8 cellular contexts compared by ENCODE assay signal in the genomic region with DNA sequence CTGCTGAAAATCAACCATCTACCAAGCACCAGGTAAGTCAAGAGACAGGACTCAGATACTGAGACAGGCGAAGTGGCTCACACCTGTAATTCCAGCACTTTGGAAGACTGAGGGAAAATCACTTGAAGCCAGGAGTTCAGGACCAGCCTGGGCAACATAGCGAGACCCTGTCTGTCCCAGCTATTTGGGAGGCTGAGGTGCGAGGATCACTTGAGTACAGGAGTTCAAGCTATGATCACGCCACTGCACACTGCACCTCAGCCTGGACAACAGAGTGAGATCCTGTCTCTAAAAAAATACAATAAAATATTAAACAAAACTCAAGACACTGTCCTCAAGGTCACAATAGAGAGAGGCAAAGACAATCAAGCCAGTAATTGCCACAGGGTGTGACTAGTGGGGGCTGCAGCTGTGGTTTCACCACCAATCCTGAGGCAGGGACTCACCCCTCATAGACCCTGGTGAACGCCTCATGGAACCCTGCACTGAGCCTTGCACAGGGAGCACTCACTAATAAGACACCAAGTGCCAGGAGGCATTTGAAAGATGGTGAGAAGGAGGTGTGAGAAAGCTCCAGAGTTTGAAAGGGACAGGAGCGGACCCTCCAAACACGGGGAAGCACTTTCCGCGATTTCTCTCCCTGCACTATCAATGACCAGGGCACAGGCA. TPM values are rescaled to one million over a fixed set of nuclear protein-coding genes. Genes with fewer than 3 reads are reported as not detected.
DNase-seq lines count a peak whose midpoint lies in the region; ATAC-seq and TF ChIP-seq lines count a peak whose summit lies in the region.

No MANE protein-coding gene starts in this region.

- DNase-seq in H7 (no peak), RWPE1 (ENCODE audit: low spot score) (no peak), globus pallidus (ENCODE audit: low spot score) (no peak)
- DNase-seq in activated CD4-positive, alpha-beta T cell treated with anti-CD3 and anti-CD28 coated beads, Interleukin-2, amount 50 U/mL, for 1 hour: no peak
- DNase-seq in stimulated activated CD4-positive, alpha-beta T cell treated with anti-CD3 and anti-CD28 coated beads, Interleukin-1b, Interleukin-23, amount 100 ng/mL, for 48 hours: no peak

- H3K27me3 ChIP-seq in H7 (ENCODE audit: control insufficient read depth, insufficient read depth, low read length) (no peaks in the 10 kb centered on the region), esophagus (ENCODE audit: control insufficient read depth in 1 of 2, insufficient read depth in 2 of 2, low read length in 2 of 2) (no peaks in the 10 kb centered on the region), rectal smooth muscle tissue (ENCODE audit: control insufficient read depth, insufficient read depth, low read length) (no peaks in the 10 kb centered on the region)

- POLR2A ChIA-PET in RWPE1 (lab: Yijun Ruan, JAX; ENCODE audit: low non-redundant PET): interaction anchor here (0.6 to 2.0 kb wide), 4 partner anchors 9 to 178 kb away, joined by 3 to 23 read pairs (median 10); a partner anchor contains a TSS

- H3K27ac ChIP-seq in RWPE1: peak overlapping the region; percentile 81
- H3K27ac ChIP-seq in esophagus (ENCODE audit: low read depth in 2 of 2, low read length in 1 of 2): no peak overlapping the region
- H3K27ac ChIP-seq in rectal smooth muscle tissue (ENCODE audit: low read depth, low read length): no peak overlapping the region

- peaks cover 0 to 3% of the 10 kb centered on the region in 2 donors for H3K9me3 ChIP-seq in esophagus (ENCODE audit: control insufficient read depth in 2 of 2, insufficient read depth in 1 of 2, low read depth in 1 of 2, low read length in 1 of 2)

- no peak overlapping the region for H3K9ac ChIP-seq in rectal smooth muscle tissue (ENCODE audit: low read length)

- 86 to 89% methylated on average over 9 of the region's 9 CpGs for WGBS in esophagus, 2 donors

- ATAC-seq in GM19452 (IDR thresholded peaks at IDR 0.05; ENCODE audit: unreplicated experiment): no peak

- peak overlapping the region; percentile 99 for H3K4me3 ChIP-seq in H7 (ENCODE audit: insufficient read depth, low read depth, low read length)
- H3K4me3 ChIP-seq in esophagus (ENCODE audit: low read depth in 1 of 2, low read length in 2 of 2): peak overlapping the region; percentile 74 to 82
- peak overlapping the region; percentile 75 for H3K4me3 ChIP-seq in rectal smooth muscle tissue (ENCODE audit: low read length)

- CTCF ChIA-PET in RWPE1 (lab: Yijun Ruan, JAX): interaction anchor here (0.9 to 2.9 kb wide), 3 partner anchors 11 to 25 kb away, joined by 3 to 40 read pairs (median 5); no protein-coding TSS in a partner anchor

- no peak for TF ChIP-seq CTCF in RWPE1 (conservative IDR thresholded peaks at IDR 0.05; ENCODE audit: low read depth)

- peaks cover 47% of the 10 kb centered on the region for H3K36me3 ChIP-seq in H7 (replicated peaks; ENCODE audit: control insufficient read depth, insufficient read depth, low read length)
- H3K36me3 ChIP-seq in esophagus (ENCODE audit: control insufficient read depth in 2 of 2, insufficient read depth in 2 of 2, low read length in 1 of 2): peaks cover 23 to 42% of the 10 kb centered on the region in 2 donors
- H3K36me3 ChIP-seq in rectal smooth muscle tissue (ENCODE audit: control insufficient read depth, insufficient read depth, low read length): peaks cover 25% of the 10 kb centered on the region

- peaks cover 4 to 18% of the 10 kb centered on the region in 2 donors for H3K4me1 ChIP-seq in esophagus (ENCODE audit: control insufficient read depth in 2 of 2, insufficient read depth in 2 of 2, low read length in 1 of 2)
- H3K4me1 ChIP-seq in rectal smooth muscle tissue (ENCODE audit: control insufficient read depth, insufficient read depth, low read length): no peaks in the 10 kb centered on the region

RNA-seq across cellular contexts. Expression of a gene that starts 1.7 kb away (rescaled TPM):
- 44.2 and 45.6 TPM in 2 replicates for total RNA-seq in H7 (2014; rRNA removed; shearing (Covaris generic))
- polyA plus RNA-seq in esophagus: 10 to 100 TPM; 32.6 to 39.3 TPM

RNA-seq across cellular contexts. Expression of a gene that starts 39.2 kb away (rescaled TPM):
- 17.5 and 23.9 TPM in 2 replicates for total RNA-seq in H7 (2014; rRNA removed; shearing (Covaris generic))
- 10 to 100 TPM in 1 of 2 donors, 1 to 10 TPM in 1; 9.6 to 10.3 TPM for polyA plus RNA-seq in esophagus
